10 cellular contexts compared by ENCODE assay signal in genomic region chr11:6388747-6389146, GRCh38. TPM values are rescaled to one million over a fixed set of nuclear protein-coding genes. Genes with fewer than 3 reads are reported as not detected.
A peak's percentile ranks its signal among the peaks of the same experiment; 100 is the strongest.
DNase-seq lines count a peak whose midpoint lies in the region; ATAC-seq and TF ChIP-seq lines count a peak whose summit lies in the region.
"Had no signal": no experiment of that assay in that cellular context is flagged by ENCODE, and none has a peak within 500 bp of the region (broad histone marks: within the 10 kb centered on the region; RNA-seq: fewer than 3 reads in every experiment).

No MANE protein-coding gene starts in this region.

- no peak overlapping the region for H3K4me3 ChIP-seq in stomach smooth muscle (ENCODE audit: low read length in 2 of 2)

- no peaks in the 10 kb centered on the region for H3K9me3 ChIP-seq in stomach smooth muscle (ENCODE audit: control insufficient read depth in 2 of 2, low read length in 2 of 2)

- H3K27me3 ChIP-seq in layer of hippocampus (ENCODE audit: control insufficient read depth, insufficient read depth, low read length) (no peaks in the 10 kb centered on the region), stomach smooth muscle (ENCODE audit: control insufficient read depth in 1 of 2, insufficient read depth in 2 of 2, low read length in 2 of 2) (no peaks in the 10 kb centered on the region)

- H3K4me3 Mint-ChIP-seq in activated CD4-positive, alpha-beta T cell treated with anti-CD3 and anti-CD28 coated beads, Interleukin-2, amount 10 ng/mL, durations not matched to agents 7 days and 5 days = peak overlapping the region; percentile 88

- H3K27ac Mint-ChIP-seq in activated CD4-positive, alpha-beta T cell treated with anti-CD3 and anti-CD28 coated beads, Interleukin-2, amount 10 ng/mL, durations not matched to agents 7 days and 5 days = no peak overlapping the region

- H3K9ac ChIP-seq in stomach smooth muscle (ENCODE audit: low read length in 2 of 2) = no peak overlapping the region

- H3K4me1 ChIP-seq in stomach smooth muscle (ENCODE audit: control insufficient read depth, insufficient read depth, low read length) = peaks cover 26% of the 10 kb centered on the region

- peaks cover 47% of the 10 kb centered on the region for H3K4me1 Mint-ChIP-seq in activated CD4-positive, alpha-beta T cell treated with anti-CD3 and anti-CD28 coated beads, Interleukin-2, amount 10 ng/mL, durations not matched to agents 7 days and 5 days

- CTCF ChIA-PET in activated CD4-positive, alpha-beta T cell treated with anti-CD3 and anti-CD28 coated beads, Interleukin-2, amount 10 ng/mL, durations not matched to agents 7 days and 5 days (lab: Charles Lee) = interaction anchor here (0.8 to 8.7 kb wide), 7 partner anchors 10 to 93 kb away, joined by 3 to 61 read pairs (median 6); partner anchors contain the start of genes ARFIP2 and TIMM10B

- POLR2A ChIA-PET in activated CD4-positive, alpha-beta T cell treated with anti-CD3 and anti-CD28 coated beads, Interleukin-2, amount 10 ng/mL, durations not matched to agents 7 days and 5 days (lab: Charles Lee) = no interaction called here

- no peak for DNase-seq in activated CD4-positive, alpha-beta T cell treated with anti-CD3 and anti-CD28 coated beads, Interleukin-2, amount 10 ng/mL, durations not matched to agents 7 days and 5 days
- no peak for DNase-seq in activated CD4-positive, alpha-beta T cell treated with anti-CD3 and anti-CD28 coated beads, Interleukin-2, amount 50 U/mL, for 48 hours
- DNase-seq in DMS114 treated with DMSO at 0.1 percent for 48 hours (lab: John Stamatoyannopoulos, UW; ENCODE audit: unreplicated experiment) (no peak), epidermal melanocyte (ENCODE audit: insufficient read length, low spot score) (no peak)
- DNase-seq: activated CD4-positive, CD25-positive, alpha-beta regulatory T cell treated with anti-CD3 and anti-CD28 coated beads, Interleukin-2, amount 50 U/mL, for 72 hours; occipital lobe had no signal

- H3K27ac ChIP-seq in VCaP = peak overlapping the region; percentile 71; the same call in 1 of the 2 replicates
- peak overlapping the region; percentile 85 for H3K27ac ChIP-seq in layer of hippocampus (ENCODE audit: low read depth, low read length)
- H3K27ac ChIP-seq in stomach smooth muscle (ENCODE audit: low read length) = peak overlapping the region; percentile 88

- peaks cover 0 to 7% of the 10 kb centered on the region in 2 donors for H3K36me3 ChIP-seq in stomach smooth muscle (ENCODE audit: control insufficient read depth in 2 of 2, insufficient read depth in 2 of 2, low read length in 2 of 2)

- H3K9me3 Mint-ChIP-seq in activated CD4-positive, alpha-beta T cell treated with anti-CD3 and anti-CD28 coated beads, Interleukin-2, amount 10 ng/mL, durations not matched to agents 7 days and 5 days = no peaks in the 10 kb centered on the region

- no peak for TF ChIP-seq CTCF in VCaP (conservative IDR thresholded peaks at IDR 0.05)

- peaks cover 24% of the 10 kb centered on the region for H3K36me3 Mint-ChIP-seq in activated CD4-positive, alpha-beta T cell treated with anti-CD3 and anti-CD28 coated beads, Interleukin-2, amount 10 ng/mL, durations not matched to agents 7 days and 5 days (ENCODE audit: low read depth)

- ATAC-seq in GM21381 (IDR thresholded peaks at IDR 0.05; ENCODE audit: unreplicated experiment) = no peak

- H3K27me3 Mint-ChIP-seq in activated CD4-positive, alpha-beta T cell treated with anti-CD3 and anti-CD28 coated beads, Interleukin-2, amount 10 ng/mL, durations not matched to agents 7 days and 5 days = no peaks in the 10 kb centered on the region

RNA-seq across cellular contexts. Expression of gene SMPD1, which starts 1.5 kb away (rescaled TPM):
- total RNA-seq in activated CD4-positive, alpha-beta T cell treated with anti-CD3 and anti-CD28 coated beads, Interleukin-2, amount 10 ng/mL, durations not matched to agents 7 days and 5 days = 10 to 100 TPM; 46.1 to 53.6 TPM

RNA-seq across cellular contexts. Expression of gene APBB1, which starts 30.1 kb away (rescaled TPM):
- total RNA-seq in activated CD4-positive, alpha-beta T cell treated with anti-CD3 and anti-CD28 coated beads, Interleukin-2, amount 10 ng/mL, durations not matched to agents 7 days and 5 days = 10 to 100 TPM; 58.2 to 61.3 TPM

RNA-seq across cellular contexts. Expression of gene HPX, which starts 52.0 kb away (rescaled TPM):
- under 1 TPM in 1 of 2 experiments, not detected in 1; 0.35 TPM for total RNA-seq in activated CD4-positive, alpha-beta T cell treated with anti-CD3 and anti-CD28 coated beads, Interleukin-2, amount 10 ng/mL, durations not matched to agents 7 days and 5 days
